ENCODE assay signal across 27 cellular contexts in genomic region chr4:182320092-182320491, GRCh38.
"Had no signal": no experiment of that assay in that cellular context is flagged by ENCODE, and none has a peak within 500 bp of the region (broad histone marks: within the 10 kb centered on the region; RNA-seq: fewer than 3 reads in every experiment).

No MANE protein-coding gene starts in this region.

- H3K4me1 ChIP-seq: left lung, lower lobe of right lung, right atrium auricular region, testis, thyroid gland, transverse colon, upper lobe of right lung had no signal

- H2AFZ ChIP-seq: neural progenitor cell had no signal

- H3K4me3 ChIP-seq: left lung, lower lobe of right lung, neural progenitor cell, ovary, right atrium auricular region, right lobe of liver, smooth muscle cell, testis, thyroid gland, transverse colon, upper lobe of right lung had no signal

- H3K9ac ChIP-seq: neural progenitor cell had no signal

- H3K4me1 Mint-ChIP-seq: naive thymus-derived CD8-positive, alpha-beta T cell; stimulated activated memory B cell treated with anti-CD40 and anti-IgM and Interleukin-4, amounts not matched to agents 10 μg/mL and 1 μg/mL and 100 μg/mL, for 72 hours; stimulated activated naive CD8-positive, alpha-beta T cell treated with anti-CD3 and anti-CD28 coated beads, Interleukin-15, amount 100 ng/mL, for 72 hours had no signal

- H3K9me3 ChIP-seq: ovary, right lobe of liver, testis, thyroid gland, transverse colon had no signal

- H3K27ac Mint-ChIP-seq: naive thymus-derived CD8-positive, alpha-beta T cell; nephron; neural progenitor cell; progenitor cell of endocrine pancreas; stimulated activated memory B cell treated with anti-CD40 and anti-IgM and Interleukin-4, amounts not matched to agents 10 μg/mL and 1 μg/mL and 100 μg/mL, for 72 hours had no signal

- H3K4me3 Mint-ChIP-seq: naive thymus-derived CD8-positive, alpha-beta T cell; nephron; neural progenitor cell; stimulated activated memory B cell treated with anti-CD40 and anti-IgM and Interleukin-4, amounts not matched to agents 10 μg/mL and 1 μg/mL and 100 μg/mL, for 72 hours; stimulated activated naive CD8-positive, alpha-beta T cell treated with anti-CD3 and anti-CD28 coated beads, Interleukin-15, amount 100 ng/mL, for 72 hours had no signal

- H3K27me3 Mint-ChIP-seq: progenitor cell of endocrine pancreas; stimulated activated memory B cell treated with anti-CD40 and anti-IgM and Interleukin-4, amounts not matched to agents 10 μg/mL and 1 μg/mL and 100 μg/mL, for 72 hours; stimulated activated naive CD8-positive, alpha-beta T cell treated with anti-CD3 and anti-CD28 coated beads, Interleukin-15, amount 100 ng/mL, for 72 hours had no signal

- H3K4me2 ChIP-seq: neural progenitor cell, smooth muscle cell had no signal

- DNase-seq: hypothalamus; kidney; left colon; left lung; lower lobe of right lung; mammary epithelial cell; mesenchymal stem cell; naive thymus-derived CD8-positive, alpha-beta T cell; ovary; right lobe of liver; stimulated activated CD4-positive, alpha-beta T cell treated with anti-CD3 and anti-CD28 coated beads, Interleukin-1b, Interleukin-23, amount 100 ng/mL, for 48 hours; stimulated activated CD4-positive, alpha-beta T cell treated with anti-CD3 and anti-CD28 coated beads, Interleukin-2, amount 100 ng/mL, for 48 hours; stimulated activated CD4-positive, alpha-beta T cell treated with anti-CD3 and anti-CD28 coated beads, Interleukin-4, amount 100 ng/mL, for 4 hours; stimulated activated CD8-positive, alpha-beta memory T cell treated with anti-CD3 and anti-CD28 coated beads, Interleukin-4, amount 100 ng/mL, for 48 hours; stimulated activated naive CD4-positive, alpha-beta T cell treated with Interleukin-2 at 50 U/mL for 16 hours; stimulated activated naive CD8-positive, alpha-beta T cell treated with anti-CD3 and anti-CD28 coated beads, Interleukin-15, amount 100 ng/mL, for 72 hours; substantia nigra; testis; thyroid gland; transverse colon; upper lobe of right lung had no signal

- H3K36me3 ChIP-seq: left lung, lower lobe of right lung, ovary, right atrium auricular region, right lobe of liver, thyroid gland, transverse colon, upper lobe of right lung had no signal

- H3K27ac ChIP-seq: left lung, lower lobe of right lung, neural progenitor cell, ovary, right atrium auricular region, right lobe of liver, testis, thyroid gland, transverse colon, upper lobe of right lung had no signal

- H3K36me3 Mint-ChIP-seq: stimulated activated memory B cell treated with anti-CD40 and anti-IgM and Interleukin-4, amounts not matched to agents 10 μg/mL and 1 μg/mL and 100 μg/mL, for 72 hours had no signal

- H3K27me3 ChIP-seq: left lung, neural progenitor cell, ovary, right atrium auricular region, right lobe of liver, testis, thyroid gland, transverse colon, upper lobe of right lung had no signal

- ATAC-seq: left colon; left lung; lower lobe of right lung; naive thymus-derived CD8-positive, alpha-beta T cell; stimulated activated memory B cell treated with anti-CD40 and anti-IgM and Interleukin-4, amounts not matched to agents 10 μg/mL and 1 μg/mL and 100 μg/mL, for 72 hours; stimulated activated naive CD8-positive, alpha-beta T cell treated with anti-CD3 and anti-CD28 coated beads, Interleukin-15, amount 100 ng/mL, for 72 hours; upper lobe of right lung had no signal
